In the genomic region with DNA sequence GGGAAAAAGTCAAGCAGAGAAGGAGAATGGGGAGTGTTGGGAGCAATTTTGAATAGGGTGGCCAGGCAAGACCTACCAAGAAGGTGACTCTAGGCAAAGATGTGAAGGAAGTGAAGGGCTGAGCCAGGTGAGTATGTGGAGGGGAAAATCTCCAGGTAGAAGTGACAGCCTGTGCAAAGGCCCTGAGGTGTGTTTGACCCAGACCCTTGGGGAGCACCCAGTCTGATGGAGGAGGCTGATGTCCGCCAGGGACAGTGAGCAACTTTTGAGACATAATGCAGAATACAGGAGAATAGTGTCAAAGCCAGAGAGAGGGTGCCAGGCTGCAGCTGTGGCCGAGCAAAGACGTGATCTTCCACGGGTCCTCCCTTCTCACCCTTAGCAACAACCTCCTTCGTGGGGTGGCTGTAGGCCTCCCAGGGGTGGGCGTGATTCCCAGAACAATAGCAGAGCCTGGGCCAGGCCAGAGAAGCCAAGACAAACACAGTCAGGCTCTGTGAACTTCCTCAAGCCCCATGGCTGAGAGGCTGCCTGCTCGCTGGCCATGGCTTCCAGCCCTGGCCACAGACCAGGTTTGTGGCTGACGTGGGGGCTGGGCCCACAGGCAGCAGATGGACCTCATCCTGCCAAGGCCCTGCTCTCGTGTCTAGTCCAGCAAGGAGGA, we compare ENCODE assay signal across 8 cellular contexts. TPM values are rescaled to one million over a fixed set of nuclear protein-coding genes. Genes with fewer than 3 reads are reported as not detected.
DNase-seq lines count a peak whose midpoint lies in the region; ATAC-seq and TF ChIP-seq lines count a peak whose summit lies in the region.

No MANE protein-coding gene starts in this region.

- peaks cover 32% of the 10 kb centered on the region for H3K4me1 Mint-ChIP-seq in HFFc6 (ENCODE audit: low read depth)

- H3K9me3 ChIP-seq in skeletal muscle satellite cell (replicated peaks; ENCODE audit: low read length), result no peaks in the 10 kb centered on the region

- H3K36me3 ChIP-seq in skeletal muscle satellite cell (ENCODE audit: insufficient read depth, low read length), result peaks cover 52% of the 10 kb centered on the region

- DNase-seq in HFFc6 (peak; percentile 61), left ventricle myocardium superior (peak; percentile 85), DMS79 (lab: John Stamatoyannopoulos, UW) (no peak), HT-29 (ENCODE audit: low spot score) (no peak), NCI-H524 (lab: John Stamatoyannopoulos, UW) (no peak)

- intact Hi-C loops in left ventricle myocardium superior (cut with micrococcal nuclease), result no loop called here

- no peak overlapping the region for H3K4me3 Mint-ChIP-seq in HFFc6

- H3K27ac Mint-ChIP-seq in HFFc6, result peak overlapping the region; percentile 77

- peak overlapping the region; percentile 2 for H3K4me2 ChIP-seq in skeletal muscle satellite cell (ENCODE audit: low read length)

- H3K4me3 ChIP-seq in skeletal muscle satellite cell (ENCODE audit: low read length), result no peak overlapping the region

- no peak overlapping the region for H3K9ac ChIP-seq in skeletal muscle satellite cell (ENCODE audit: low read depth, low read length)

- peak overlapping the region; percentile 32 for H3K27ac ChIP-seq in angular gyrus (ENCODE audit: low read depth, low read length)

- H3K4me1 ChIP-seq in skeletal muscle satellite cell (ENCODE audit: control insufficient read depth, insufficient read depth, low read length), result peaks cover 19% of the 10 kb centered on the region

- H3K36me3 Mint-ChIP-seq in HFFc6 (ENCODE audit: low read depth), result peaks cover 20% of the 10 kb centered on the region

- peak; percentile 90 for ATAC-seq in left ventricle myocardium superior
- no peak for ATAC-seq in HG02840 (IDR thresholded peaks at IDR 0.05; ENCODE audit: low FRiP score, unreplicated experiment)

- no peaks in the 10 kb centered on the region for H3K27me3 ChIP-seq in skeletal muscle satellite cell (ENCODE audit: control insufficient read depth, insufficient read depth, low read length)

- peaks cover 6% of the 10 kb centered on the region for H3K27me3 Mint-ChIP-seq in HFFc6 (ENCODE audit: insufficient read depth)

- TF ChIP-seq CTCF in HFFc6 (IDR thresholded peaks at IDR 0.05), result no peak

- no peaks in the 10 kb centered on the region for H3K9me3 Mint-ChIP-seq in HFFc6

RNA-seq across cellular contexts. Expression of a gene that starts 58.1 kb away (rescaled TPM):
- 10 to 100 TPM; 22.5 to 33.0 (median 28.6) TPM for total RNA-seq in HFFc6 (2021; fragmentation: NEBNext Ultra II Directional; extraction: Animal tissue kit (Norgen Biotek cat#: 25700))
- total RNA-seq in left ventricle myocardium superior, result 14.1 TPM
- 11.9 and 12.9 TPM in 2 replicates for total RNA-seq in skeletal muscle satellite cell (2012; rRNA removed)
- total RNA-seq in HT-29 (2014; rRNA removed; shearing (Covaris generic)), result 51.5 and 55.3 TPM in 2 replicates

Comparison
In these comparisons a context has a peak if more than half of its experiments do, and no peak if none do; other contexts are left out.
1. DNase-seq: peak in HFFc6 (single experiment) and left ventricle myocardium superior (single experiment); none in DMS79 (single experiment), HT-29 (single experiment) and NCI-H524 (0 of 2).